In the genomic region with DNA sequence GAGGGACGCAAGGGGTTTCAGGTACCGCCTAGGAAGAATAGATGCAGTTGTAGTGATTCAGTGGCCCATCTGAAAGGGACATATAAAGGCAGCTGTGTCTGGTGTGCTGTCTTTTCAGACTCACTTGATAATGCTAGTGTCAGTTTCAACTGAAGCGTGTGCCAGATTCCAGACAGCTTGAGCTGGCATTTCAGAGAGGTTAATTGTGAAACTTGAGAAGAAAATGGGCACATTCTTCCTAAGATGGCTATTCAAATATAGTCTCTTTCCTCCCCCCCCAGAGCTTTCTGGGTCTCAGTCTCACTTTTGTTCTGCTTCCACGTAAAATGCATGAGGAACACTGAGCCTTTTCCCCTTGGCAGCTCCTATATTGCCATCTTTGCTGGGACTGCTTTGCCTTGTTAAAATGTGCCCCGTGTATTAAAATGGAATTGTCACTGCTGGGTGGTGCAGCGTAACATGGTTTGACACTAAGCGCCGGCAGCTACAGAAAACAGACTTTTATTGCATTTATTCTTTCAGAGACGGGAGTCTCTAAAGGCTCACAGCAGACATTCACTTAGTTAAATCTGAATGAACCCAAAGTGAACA, we compare ENCODE assay signal across 11 cellular contexts.
DNase-seq lines count a peak whose midpoint lies in the region; ATAC-seq and TF ChIP-seq lines count a peak whose summit lies in the region.
"Had no signal": no experiment of that assay in that cellular context is flagged by ENCODE, and none has a peak within 500 bp of the region (broad histone marks: within the 10 kb centered on the region; RNA-seq: fewer than 3 reads in every experiment).

No MANE protein-coding gene starts in this region.

- no peaks in the 10 kb centered on the region; the same call in 1 of the 2 replicates for H3K36me3 Mint-ChIP-seq in HFFc6 (ENCODE audit: low read depth)
- H3K36me3 Mint-ChIP-seq in CD8-positive, alpha-beta memory T cell, result no peaks in the 10 kb centered on the region
- H3K36me3 Mint-ChIP-seq: activated naive CD4-positive, alpha-beta T cell treated with anti-CD3 and anti-CD28 coated beads, Interleukin-2, amount 50 U/mL, for 24 hours; mesothelial cell of epicardium had no signal

- DNase-seq in HFFc6 (peak; percentile 11), SJSA1 (ENCODE audit: low read depth in 1 of 2, low spot score in 2 of 2) (peak in 1 of 2 experiments; percentile 22), heart left ventricle (peak in 2 of 5 donors; percentile 11 to 26), gastrocnemius medialis (peak; percentile 15 to 28), superior temporal gyrus (ENCODE audit: extremely low spot score) (no peak)
- no peak for DNase-seq in CD8-positive, alpha-beta memory T cell
- DNase-seq in stimulated activated CD4-positive, alpha-beta T cell treated with anti-CD3 and anti-CD28 coated beads, Interleukin-4, amount 100 ng/mL, for 1 hour, result no peak
- DNase-seq: substantia nigra had no signal

- H3K36me3 ChIP-seq in SJSA1, result peaks cover 5% of the 10 kb centered on the region; the same call in 1 of the 2 replicates
- no peaks in the 10 kb centered on the region for H3K36me3 ChIP-seq in heart left ventricle
- no peaks in the 10 kb centered on the region for H3K36me3 ChIP-seq in gastrocnemius medialis
- no peaks in the 10 kb centered on the region for H3K36me3 ChIP-seq in CD8-positive, alpha-beta memory T cell (ENCODE audit: insufficient read depth, low read length)

- no peak for TF ChIP-seq CTCF in HFFc6 (IDR thresholded peaks at IDR 0.05)
- no peak for TF ChIP-seq CTCF in heart left ventricle (IDR thresholded peaks at IDR 0.05)
- no peak for TF ChIP-seq CTCF in gastrocnemius medialis (IDR thresholded peaks at IDR 0.05 in 4 of 5, conservative IDR thresholded peaks at IDR 0.05 in 1 of 5)

- H3K9me3 ChIP-seq in SJSA1 (replicated peaks), result no peaks in the 10 kb centered on the region
- no peaks in the 10 kb centered on the region for H3K9me3 ChIP-seq in heart left ventricle
- no peaks in the 10 kb centered on the region for H3K9me3 ChIP-seq in gastrocnemius medialis
- H3K9me3 ChIP-seq in CD8-positive, alpha-beta memory T cell (ENCODE audit: low read length), result no peaks in the 10 kb centered on the region

- H3K4me1 Mint-ChIP-seq in HFFc6 (ENCODE audit: low read depth), result peaks cover 81% of the 10 kb centered on the region
- no peaks in the 10 kb centered on the region for H3K4me1 Mint-ChIP-seq in CD8-positive, alpha-beta memory T cell
- H3K4me1 Mint-ChIP-seq: activated naive CD4-positive, alpha-beta T cell treated with anti-CD3 and anti-CD28 coated beads, Interleukin-2, amount 50 U/mL, for 24 hours had no signal

- H3K27me3 Mint-ChIP-seq in HFFc6 (ENCODE audit: insufficient read depth), result no peaks in the 10 kb centered on the region; the same call in 1 of the 2 replicates
- H3K27me3 Mint-ChIP-seq in CD8-positive, alpha-beta memory T cell, result no peaks in the 10 kb centered on the region
- H3K27me3 Mint-ChIP-seq: activated naive CD4-positive, alpha-beta T cell treated with anti-CD3 and anti-CD28 coated beads, Interleukin-2, amount 50 U/mL, for 24 hours had no signal

- H3K27ac Mint-ChIP-seq in HFFc6, result peak overlapping the region; percentile 83
- no peak overlapping the region for H3K27ac Mint-ChIP-seq in CD8-positive, alpha-beta memory T cell
- H3K27ac Mint-ChIP-seq: activated naive CD4-positive, alpha-beta T cell treated with anti-CD3 and anti-CD28 coated beads, Interleukin-2, amount 50 U/mL, for 24 hours had no signal

- CTCF ChIA-PET in CD8-positive, alpha-beta memory T cell (lab: Charles Lee), result no interaction called here

- intact Hi-C loops in heart left ventricle (cut with DNase I) (loop anchor here (2.0 to 10.0 kb wide), 18 partner anchors 42 to 1095 kb away; partner anchors contain the start of gene RBMS3 (in 8 of the 10)), gastrocnemius medialis (cut with DNase I; ENCODE audit: low total_unique reads) (loop anchor here (5.0 to 10.0 kb wide), 4 partner anchors 117 to 845 kb away; partner anchors contain the start of gene RBMS3)

- in situ Hi-C loops in gastrocnemius medialis (cut with MboI; ENCODE audit: low sequenced_read_pairs in 4 of 4), result loop anchor here in 3 of 4 donors (10.0 to 25.0 kb wide), 3 partner anchors 235 to 847 kb away; partner anchors contain the start of gene RBMS3 (in 3 of the 3)

- POLR2A ChIA-PET in CD8-positive, alpha-beta memory T cell (lab: Charles Lee), result no interaction called here

- TF ChIP-seq POLR2A in heart left ventricle (IDR thresholded peaks at IDR 0.05) (no peak), gastrocnemius medialis (IDR thresholded peaks at IDR 0.05) (no peak)

- 50 to 61% (median 57%) methylated on average over 9 of the region's 9 CpGs for WGBS in heart left ventricle, 4 donors

- H3K4me3 Mint-ChIP-seq in HFFc6, result peak overlapping the region; percentile 29
- H3K4me3 Mint-ChIP-seq in CD8-positive, alpha-beta memory T cell, result no peak overlapping the region
- H3K4me3 Mint-ChIP-seq: activated naive CD4-positive, alpha-beta T cell treated with anti-CD3 and anti-CD28 coated beads, Interleukin-2, amount 50 U/mL, for 24 hours; mesothelial cell of epicardium had no signal

- H3K27ac ChIP-seq in SJSA1 (peak overlapping the region; percentile 64), heart left ventricle (peak overlapping the region; percentile 25 to 84 (median 68)), gastrocnemius medialis (peak overlapping the region; percentile 71 to 82 (median 78))
- no peak overlapping the region for H3K27ac ChIP-seq in CD8-positive, alpha-beta memory T cell (ENCODE audit: low read depth, low read length)

- peaks cover 38% of the 10 kb centered on the region for H3K4me1 ChIP-seq in SJSA1 (replicated peaks)
- H3K4me1 ChIP-seq in heart left ventricle, result peaks cover 0 to 76% (median 50%) of the 10 kb centered on the region in 12 donors
- H3K4me1 ChIP-seq in gastrocnemius medialis, result peaks cover 36 to 38% of the 10 kb centered on the region in 2 donors
- no peaks in the 10 kb centered on the region for H3K4me1 ChIP-seq in CD8-positive, alpha-beta memory T cell (ENCODE audit: insufficient read depth, low read length)

- H3K4me3 ChIP-seq in SJSA1, result no peak overlapping the region
- H3K4me3 ChIP-seq in heart left ventricle, result peak overlapping the region in 5 of 12 donors; percentile 1 to 14 (median 4)
- peak overlapping the region; percentile 8 to 37 (median 16) for H3K4me3 ChIP-seq in gastrocnemius medialis
- H3K4me3 ChIP-seq in CD8-positive, alpha-beta memory T cell (ENCODE audit: low read length), result no peak overlapping the region

- ATAC-seq in heart left ventricle, result peak; percentile 49 to 73 (median 58)
- peak; percentile 73 to 74 for ATAC-seq in gastrocnemius medialis
- ATAC-seq in GM21390 (IDR thresholded peaks at IDR 0.05; ENCODE audit: unreplicated experiment), result no peak

- no peaks in the 10 kb centered on the region for H3K27me3 ChIP-seq in SJSA1 (replicated peaks)
- H3K27me3 ChIP-seq in heart left ventricle, result no peaks in the 10 kb centered on the region
- no peaks in the 10 kb centered on the region for H3K27me3 ChIP-seq in gastrocnemius medialis
- no peaks in the 10 kb centered on the region for H3K27me3 ChIP-seq in CD8-positive, alpha-beta memory T cell (ENCODE audit: insufficient read depth, low read length, poor library complexity, severe bottlenecking)

- H3K9me3 Mint-ChIP-seq in HFFc6, result no peaks in the 10 kb centered on the region
- H3K9me3 Mint-ChIP-seq in CD8-positive, alpha-beta memory T cell, result peaks cover 0 to 4% (median 0%) of the 10 kb centered on the region in 5 donors
- H3K9me3 Mint-ChIP-seq: activated naive CD4-positive, alpha-beta T cell treated with anti-CD3 and anti-CD28 coated beads, Interleukin-2, amount 50 U/mL, for 24 hours; mesothelial cell of epicardium had no signal

Comparison
In these comparisons a context has a peak if more than half of its experiments do, and no peak if none do; other contexts are left out.
1. DNase-seq: peak in HFFc6 (single experiment) and gastrocnemius medialis (2 of 2); none in CD8-positive, alpha-beta memory T cell (0 of 5), superior temporal gyrus (single experiment) and stimulated activated CD4-positive, alpha-beta T cell treated with anti-CD3 and anti-CD28 coated beads, Interleukin-4, amount 100 ng/mL, for 1 hour (single experiment).
2. H3K4me3 ChIP-seq: peak in gastrocnemius medialis (4 of 4); none in SJSA1 (single experiment) and CD8-positive, alpha-beta memory T cell (single experiment).